ENCODE assay signal across 9 cellular contexts in the genomic region with DNA sequence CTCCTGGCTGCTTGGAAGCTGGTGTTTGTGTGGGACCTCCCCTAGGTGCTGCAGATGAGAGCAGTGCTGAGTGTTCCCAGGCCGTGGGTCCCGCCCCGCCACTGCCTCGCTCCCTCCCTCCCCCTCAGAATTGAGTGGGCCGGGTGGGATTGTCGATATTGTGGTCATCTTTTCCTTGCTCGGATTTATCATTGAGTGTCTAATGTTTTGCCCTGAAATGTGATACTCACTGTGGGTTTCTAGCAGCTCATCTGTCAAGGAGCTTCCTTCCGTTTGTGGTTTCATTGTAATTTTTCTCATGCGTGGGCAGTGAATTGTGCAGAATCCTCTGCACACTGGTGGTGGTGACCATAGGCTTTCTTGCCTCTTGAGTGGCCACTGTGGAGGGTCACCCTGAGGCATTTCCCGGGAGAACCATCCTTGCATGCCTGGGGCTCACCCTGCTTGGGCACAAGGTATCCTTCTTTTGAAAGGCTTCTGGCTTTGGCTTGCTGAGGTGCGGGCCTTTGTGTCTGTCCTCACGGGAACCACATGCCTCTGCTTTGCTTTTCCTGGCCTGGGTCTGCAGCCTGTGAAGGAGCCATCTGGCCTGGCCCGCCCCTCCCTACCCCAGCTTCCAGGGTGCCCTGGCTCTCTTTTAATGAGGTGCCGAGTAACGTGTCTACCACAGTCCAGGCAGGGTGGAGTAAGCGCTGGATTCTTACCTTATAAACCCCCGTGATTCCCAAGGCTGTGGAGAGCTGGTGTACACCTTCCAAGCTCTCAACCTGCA. TPM values are rescaled to one million over a fixed set of nuclear protein-coding genes. Genes with fewer than 3 reads are reported as not detected.
DNase-seq lines count a peak whose midpoint lies in the region; ATAC-seq and TF ChIP-seq lines count a peak whose summit lies in the region.
"Had no signal": no experiment of that assay in that cellular context is flagged by ENCODE, and none has a peak within 500 bp of the region (broad histone marks: within the 10 kb centered on the region; RNA-seq: fewer than 3 reads in every experiment).

No MANE protein-coding gene starts in this region.

- TF ChIP-seq CTCF in glutamatergic neuron (IDR thresholded peaks at IDR 0.05; ENCODE audit: partially characterized antibody, unreplicated experiment) (no peak), PC-3 (conservative IDR thresholded peaks at IDR 0.05; ENCODE audit: low read depth, low read length) (no peak)

- no peak overlapping the region for H3K4me3 ChIP-seq in PC-3 (ENCODE audit: low read length)

- H3K4me2 ChIP-seq in PC-3 (ENCODE audit: low read length) = no peak overlapping the region

- H3K27me3 Mint-ChIP-seq in activated CD4-positive, alpha-beta T cell treated with anti-CD3 and anti-CD28 coated beads, Interleukin-2, amount 10 ng/mL, durations not matched to agents 7 days and 5 days = no peaks in the 10 kb centered on the region
- H3K27me3 Mint-ChIP-seq in glutamatergic neuron (ENCODE audit: unreplicated experiment) = peaks cover 15% of the 10 kb centered on the region
- no peaks in the 10 kb centered on the region for H3K27me3 Mint-ChIP-seq in stimulated activated naive CD8-positive, alpha-beta T cell treated with anti-CD3 and anti-CD28 coated beads, Interleukin-15, amount 100 ng/mL, for 72 hours

- H4K20me1 ChIP-seq in PC-3 (ENCODE audit: low read length) = no peaks in the 10 kb centered on the region

- no peaks in the 10 kb centered on the region for H3K27me3 ChIP-seq in PC-3 (ENCODE audit: low read length)

- CTCF ChIA-PET in activated CD4-positive, alpha-beta T cell treated with anti-CD3 and anti-CD28 coated beads, Interleukin-2, amount 10 ng/mL, durations not matched to agents 7 days and 5 days (lab: Charles Lee) = interaction anchor here (0.7 to 2.1 kb wide), 4 partner anchors 10 to 203 kb away, joined by 3 to 9 read pairs (median 5); no protein-coding TSS in a partner anchor
- CTCF ChIA-PET in PC-3 (lab: Charles Lee) = no interaction called here

- no TSS peak for BruUV-seq in PC-3 (replicated peaks; lab: Mats Ljungman, UMichigan)

- H3K27ac ChIP-seq in PC-3 (ENCODE audit: low read length) = no peak overlapping the region

- H3K9me3 Mint-ChIP-seq in activated CD4-positive, alpha-beta T cell treated with anti-CD3 and anti-CD28 coated beads, Interleukin-2, amount 10 ng/mL, durations not matched to agents 7 days and 5 days = peaks cover 2% of the 10 kb centered on the region
- H3K9me3 Mint-ChIP-seq in glutamatergic neuron (ENCODE audit: unreplicated experiment) = peaks cover 2% of the 10 kb centered on the region
- no peaks in the 10 kb centered on the region for H3K9me3 Mint-ChIP-seq in stimulated activated naive CD8-positive, alpha-beta T cell treated with anti-CD3 and anti-CD28 coated beads, Interleukin-15, amount 100 ng/mL, for 72 hours

- intact Hi-C loops in PC-3 (cut with micrococcal nuclease) = no loop called here

- no peak overlapping the region for H3K9ac ChIP-seq in PC-3 (ENCODE audit: low read length)

- H3K4me3 Mint-ChIP-seq in activated CD4-positive, alpha-beta T cell treated with anti-CD3 and anti-CD28 coated beads, Interleukin-2, amount 10 ng/mL, durations not matched to agents 7 days and 5 days = no peak overlapping the region
- H3K4me3 Mint-ChIP-seq in glutamatergic neuron (ENCODE audit: unreplicated experiment) = peak overlapping the region; percentile 39
- H3K4me3 Mint-ChIP-seq in stimulated activated naive CD8-positive, alpha-beta T cell treated with anti-CD3 and anti-CD28 coated beads, Interleukin-15, amount 100 ng/mL, for 72 hours = peak overlapping the region; percentile 9 to 57

- H3K36me3 Mint-ChIP-seq in activated CD4-positive, alpha-beta T cell treated with anti-CD3 and anti-CD28 coated beads, Interleukin-2, amount 10 ng/mL, durations not matched to agents 7 days and 5 days (ENCODE audit: low read depth) = peaks cover 31% of the 10 kb centered on the region
- H3K36me3 Mint-ChIP-seq in glutamatergic neuron (ENCODE audit: unreplicated experiment) = no peaks in the 10 kb centered on the region

- peaks cover 50% of the 10 kb centered on the region for H3K4me1 Mint-ChIP-seq in activated CD4-positive, alpha-beta T cell treated with anti-CD3 and anti-CD28 coated beads, Interleukin-2, amount 10 ng/mL, durations not matched to agents 7 days and 5 days
- peaks cover 43% of the 10 kb centered on the region for H3K4me1 Mint-ChIP-seq in glutamatergic neuron (ENCODE audit: low read depth, unreplicated experiment)
- peaks cover 67% of the 10 kb centered on the region for H3K4me1 Mint-ChIP-seq in stimulated activated naive CD8-positive, alpha-beta T cell treated with anti-CD3 and anti-CD28 coated beads, Interleukin-15, amount 100 ng/mL, for 72 hours

- peaks cover 37% of the 10 kb centered on the region for H3K79me2 ChIP-seq in PC-3 (ENCODE audit: low read length)

- no peaks in the 10 kb centered on the region for H3K9me2 ChIP-seq in PC-3 (replicated peaks; ENCODE audit: low read length)

- H3F3A ChIP-seq in PC-3 (ENCODE audit: low read length, unreplicated experiment) = peaks cover 4% of the 10 kb centered on the region

- peak overlapping the region; percentile 2 for H3K27ac Mint-ChIP-seq in activated CD4-positive, alpha-beta T cell treated with anti-CD3 and anti-CD28 coated beads, Interleukin-2, amount 10 ng/mL, durations not matched to agents 7 days and 5 days
- peak overlapping the region; percentile 88 for H3K27ac Mint-ChIP-seq in glutamatergic neuron (ENCODE audit: unreplicated experiment)
- peak overlapping the region in 1 of 2 donors; percentile 80 for H3K27ac Mint-ChIP-seq in stimulated activated naive CD8-positive, alpha-beta T cell treated with anti-CD3 and anti-CD28 coated beads, Interleukin-15, amount 100 ng/mL, for 72 hours

- peak; percentile 71 for DNase-seq in activated effector memory CD4-positive, alpha-beta T cell treated with anti-CD3 and anti-CD28 coated beads, Interleukin-2, amount 50 U/mL, for 16 hours
- DNase-seq in activated effector memory CD4-positive, alpha-beta T cell treated with Interleukin-2 at 50 U/mL for 16 hours = no peak
- DNase-seq in activated CD4-positive, alpha-beta T cell treated with anti-CD3 and anti-CD28 coated beads, Interleukin-2, amount 10 ng/mL, durations not matched to agents 7 days and 5 days = no peak
- DNase-seq in glutamatergic neuron (peak; percentile 43), PC-3 (no peak), AG08396 (ENCODE audit: low spot score) (no peak)
- no peak for DNase-seq in stimulated activated naive CD8-positive, alpha-beta T cell treated with anti-CD3 and anti-CD28 coated beads, Interleukin-15, amount 100 ng/mL, for 72 hours
- DNase-seq: AML-193 had no signal

- H3K9me3 ChIP-seq in PC-3 (ENCODE audit: low read length) = peaks cover 7% of the 10 kb centered on the region; the same call in 1 of the 2 replicates

- H2AFZ ChIP-seq in PC-3 (ENCODE audit: low read length) = no peak overlapping the region

- peaks cover 8% of the 10 kb centered on the region; the same call in 1 of the 2 replicates for H3K4me1 ChIP-seq in PC-3 (ENCODE audit: insufficient read depth, low read length)

- POLR2A ChIA-PET in activated CD4-positive, alpha-beta T cell treated with anti-CD3 and anti-CD28 coated beads, Interleukin-2, amount 10 ng/mL, durations not matched to agents 7 days and 5 days (lab: Charles Lee) = no interaction called here
- POLR2A ChIA-PET in PC-3 (lab: Charles Lee; ENCODE audit: unreplicated experiment) = no interaction called here

- peak; percentile 70 for ATAC-seq in stimulated activated naive CD8-positive, alpha-beta T cell treated with anti-CD3 and anti-CD28 coated beads, Interleukin-15, amount 100 ng/mL, for 72 hours
- ATAC-seq in PC-3 = no peak
- ATAC-seq in HG03457 (IDR thresholded peaks at IDR 0.05; ENCODE audit: unreplicated experiment) = no peak

- peaks cover 51% of the 10 kb centered on the region for H3K36me3 ChIP-seq in PC-3 (ENCODE audit: low read depth, low read length)

RNA-seq across cellular contexts. Expression of a gene that starts 25.6 kb away (rescaled TPM):
- 10 to 100 TPM; 32.7 to 39.8 TPM for total RNA-seq in activated CD4-positive, alpha-beta T cell treated with anti-CD3 and anti-CD28 coated beads, Interleukin-2, amount 10 ng/mL, durations not matched to agents 7 days and 5 days
- 30.7 TPM for total RNA-seq in glutamatergic neuron (ENCODE audit: unreplicated experiment)
- 80.1 and 94.9 TPM in 2 replicates for total RNA-seq in PC-3 (2014; rRNA removed)

RNA-seq across cellular contexts. Expression of a gene that starts 44.7 kb away (rescaled TPM):
- total RNA-seq in activated CD4-positive, alpha-beta T cell treated with anti-CD3 and anti-CD28 coated beads, Interleukin-2, amount 10 ng/mL, durations not matched to agents 7 days and 5 days = 100 to 1,000 TPM; 439 to 500 TPM
- total RNA-seq in glutamatergic neuron (ENCODE audit: unreplicated experiment) (0.91 TPM), PC-3 (2014; rRNA removed) (45.1 and 45.7 TPM in 2 replicates)

Comparison
In these comparisons a context has a peak if more than half of its experiments do, and no peak if none do; other contexts are left out.
1. DNase-seq: peak in activated effector memory CD4-positive, alpha-beta T cell treated with anti-CD3 and anti-CD28 coated beads, Interleukin-2, amount 50 U/mL, for 16 hours (single experiment) and glutamatergic neuron (single experiment); none in activated effector memory CD4-positive, alpha-beta T cell treated with Interleukin-2 at 50 U/mL for 16 hours (single experiment), activated CD4-positive, alpha-beta T cell treated with anti-CD3 and anti-CD28 coated beads, Interleukin-2, amount 10 ng/mL, durations not matched to agents 7 days and 5 days (single experiment), stimulated activated naive CD8-positive, alpha-beta T cell treated with anti-CD3 and anti-CD28 coated beads, Interleukin-15, amount 100 ng/mL, for 72 hours (0 of 2), PC-3 (single experiment) and AG08396 (single experiment).
2. RNA of a gene that starts 44.7 kb away (total RNA-seq): 439 to 500 TPM in activated CD4-positive, alpha-beta T cell treated with anti-CD3 and anti-CD28 coated beads, Interleukin-2, amount 10 ng/mL, durations not matched to agents 7 days and 5 days and 45.1 to 45.7 TPM in PC-3; 0.91 TPM in glutamatergic neuron (single experiment); every median in the first group is over 10 times any median in the second.